Comparison of ENCODE assay signal across 29 cellular contexts in genomic region chr9:80012557-80013330, GRCh38.
"Had no signal": no experiment of that assay in that cellular context is flagged by ENCODE, and none has a peak within 500 bp of the region (broad histone marks: within the 10 kb centered on the region; RNA-seq: fewer than 3 reads in every experiment).

No MANE protein-coding gene starts in this region.

- H3K4me1 ChIP-seq: ascending aorta, gastroesophageal sphincter, parathyroid adenoma, psoas muscle, suprapubic skin, tibial artery, upper lobe of right lung had no signal

- H3K9me3 Mint-ChIP-seq: activated CD4-positive, alpha-beta memory T cell treated with anti-CD3 and anti-CD28 coated beads, Interleukin-2, amount 10 ng/mL, durations not matched to agents 7 days and 5 days; activated CD4-positive, alpha-beta T cell treated with anti-CD3 and anti-CD28 coated beads, Interleukin-2, amount 10 ng/mL, durations not matched to agents 24 days and 14 days; activated naive CD4-positive, alpha-beta T cell treated with anti-CD3 and anti-CD28 coated beads, Interleukin-2, amount 10 ng/mL, durations not matched to agents 7 days and 5 days had no signal

- H3K9me3 ChIP-seq: gastroesophageal sphincter, psoas muscle, suprapubic skin, upper lobe of right lung had no signal

- H3K27me3 Mint-ChIP-seq: activated CD4-positive, alpha-beta memory T cell treated with anti-CD3 and anti-CD28 coated beads, Interleukin-2, amount 10 ng/mL, durations not matched to agents 7 days and 5 days; activated CD4-positive, alpha-beta T cell treated with anti-CD3 and anti-CD28 coated beads, Interleukin-2, amount 10 ng/mL, durations not matched to agents 24 days and 14 days; activated naive CD4-positive, alpha-beta T cell treated with anti-CD3 and anti-CD28 coated beads, Interleukin-2, amount 10 ng/mL, durations not matched to agents 7 days and 5 days; activated naive CD8-positive, alpha-beta T cell treated with anti-CD3 and anti-CD28 coated beads, Interleukin-2, amount 10 ng/mL, durations not matched to agents 7 days and 5 days had no signal

- H3K4me3 Mint-ChIP-seq: activated CD4-positive, alpha-beta memory T cell treated with anti-CD3 and anti-CD28 coated beads, Interleukin-2, amount 10 ng/mL, durations not matched to agents 7 days and 5 days; activated CD4-positive, alpha-beta T cell treated with anti-CD3 and anti-CD28 coated beads, Interleukin-2, amount 10 ng/mL, durations not matched to agents 24 days and 14 days; activated naive CD4-positive, alpha-beta T cell treated with anti-CD3 and anti-CD28 coated beads, Interleukin-2, amount 10 ng/mL, durations not matched to agents 7 days and 5 days; activated naive CD8-positive, alpha-beta T cell treated with anti-CD3 and anti-CD28 coated beads, Interleukin-2, amount 10 ng/mL, durations not matched to agents 7 days and 5 days; activated T-cell treated with anti-CD3 and anti-CD28 coated beads, Interleukin-2, amount 50 U/mL, for 24 hours; brain; naive thymus-derived CD4-positive, alpha-beta T cell had no signal

- H3K4me1 Mint-ChIP-seq: activated CD4-positive, alpha-beta memory T cell treated with anti-CD3 and anti-CD28 coated beads, Interleukin-2, amount 10 ng/mL, durations not matched to agents 7 days and 5 days; activated CD4-positive, alpha-beta T cell treated with anti-CD3 and anti-CD28 coated beads, Interleukin-2, amount 10 ng/mL, durations not matched to agents 24 days and 14 days; activated naive CD4-positive, alpha-beta T cell treated with anti-CD3 and anti-CD28 coated beads, Interleukin-2, amount 10 ng/mL, durations not matched to agents 7 days and 5 days; activated naive CD8-positive, alpha-beta T cell treated with anti-CD3 and anti-CD28 coated beads, Interleukin-2, amount 10 ng/mL, durations not matched to agents 7 days and 5 days; brain; naive thymus-derived CD4-positive, alpha-beta T cell had no signal

- H3K27ac Mint-ChIP-seq: activated CD4-positive, alpha-beta memory T cell treated with anti-CD3 and anti-CD28 coated beads, Interleukin-2, amount 10 ng/mL, durations not matched to agents 7 days and 5 days; activated CD4-positive, alpha-beta T cell treated with anti-CD3 and anti-CD28 coated beads, Interleukin-2, amount 10 ng/mL, durations not matched to agents 24 days and 14 days; activated naive CD4-positive, alpha-beta T cell treated with anti-CD3 and anti-CD28 coated beads, Interleukin-2, amount 10 ng/mL, durations not matched to agents 7 days and 5 days; activated naive CD8-positive, alpha-beta T cell treated with anti-CD3 and anti-CD28 coated beads, Interleukin-2, amount 10 ng/mL, durations not matched to agents 7 days and 5 days; activated T-cell treated with anti-CD3 and anti-CD28 coated beads, Interleukin-2, amount 50 U/mL, for 24 hours; brain; naive thymus-derived CD4-positive, alpha-beta T cell had no signal

- H3K9ac ChIP-seq: parathyroid adenoma had no signal

- H3K79me2 ChIP-seq: hepatocyte, parathyroid adenoma had no signal

- H3K36me3 Mint-ChIP-seq: activated naive CD4-positive, alpha-beta T cell treated with anti-CD3 and anti-CD28 coated beads, Interleukin-2, amount 10 ng/mL, durations not matched to agents 7 days and 5 days; activated naive CD8-positive, alpha-beta T cell treated with anti-CD3 and anti-CD28 coated beads, Interleukin-2, amount 10 ng/mL, durations not matched to agents 7 days and 5 days; brain had no signal

- H2AFZ ChIP-seq: hepatocyte, parathyroid adenoma had no signal

- H3K36me3 ChIP-seq: ascending aorta, cardiac muscle cell, gastroesophageal sphincter, suprapubic skin, tibial artery, upper lobe of right lung had no signal

- H3K4me2 ChIP-seq: hepatocyte had no signal

- H3K4me3 ChIP-seq: ascending aorta, cardiac muscle cell, coronary artery, dorsolateral prefrontal cortex, gastroesophageal sphincter, hepatocyte, psoas muscle, suprapubic skin, tibial artery, upper lobe of right lung had no signal

- DNase-seq: activated CD4-positive, alpha-beta memory T cell treated with anti-CD3 and anti-CD28 coated beads, Interleukin-2, amount 10 ng/mL, durations not matched to agents 7 days and 5 days; activated CD4-positive, alpha-beta T cell treated with anti-CD3 and anti-CD28 coated beads, Interleukin-2, amount 10 ng/mL, durations not matched to agents 24 days and 14 days; activated CD4-positive, CD25-positive, alpha-beta regulatory T cell treated with anti-CD3 and anti-CD28 coated beads, Interleukin-2, amount 50 U/mL, for 72 hours; activated CD8-positive, alpha-beta memory T cell treated with anti-CD3 and anti-CD28 coated beads, Interleukin-2, amount 50 U/mL, for 48 hours; activated gamma-delta T cell; activated naive CD4-positive, alpha-beta T cell treated with anti-CD3 and anti-CD28 coated beads, Interleukin-2, amount 10 ng/mL, durations not matched to agents 7 days and 5 days; activated naive CD8-positive, alpha-beta T cell treated with anti-CD3 and anti-CD28 coated beads, Interleukin-2, amount 10 ng/mL, durations not matched to agents 7 days and 5 days; activated T-cell treated with anti-CD3 and anti-CD28 coated beads, Interleukin-2, amount 50 U/mL, for 24 hours; cerebellar nuclear complex; dorsolateral prefrontal cortex; effector memory CD4-positive, alpha-beta T cell; islet precursor cell; left ventricle myocardium superior; naive thymus-derived CD4-positive, alpha-beta T cell; nucleus accumbens; psoas muscle; stimulated activated CD4-positive, alpha-beta T cell treated with anti-CD3 and anti-CD28 coated beads, Interleukin-15, amount 100 ng/mL, for 24 hours; stimulated activated CD4-positive, alpha-beta T cell treated with anti-CD3 and anti-CD28 coated beads, Interleukin-2, amount 100 ng/mL, for 24 hours; stimulated activated naive CD4-positive, alpha-beta T cell; tibial artery; upper lobe of right lung had no signal

- H3K27ac ChIP-seq: ascending aorta, cardiac muscle cell, coronary artery, dorsolateral prefrontal cortex, gastroesophageal sphincter, hepatocyte, parathyroid adenoma, psoas muscle, suprapubic skin, tibial artery, upper lobe of right lung had no signal

- ATAC-seq: gastroesophageal sphincter; left ventricle myocardium superior; naive thymus-derived CD4-positive, alpha-beta T cell; psoas muscle; upper lobe of right lung had no signal

- H3K27me3 ChIP-seq: ascending aorta, gastroesophageal sphincter, hepatocyte, suprapubic skin, tibial artery, upper lobe of right lung had no signal
